Comparison of ENCODE assay signal across 20 cellular contexts in the genomic region with DNA sequence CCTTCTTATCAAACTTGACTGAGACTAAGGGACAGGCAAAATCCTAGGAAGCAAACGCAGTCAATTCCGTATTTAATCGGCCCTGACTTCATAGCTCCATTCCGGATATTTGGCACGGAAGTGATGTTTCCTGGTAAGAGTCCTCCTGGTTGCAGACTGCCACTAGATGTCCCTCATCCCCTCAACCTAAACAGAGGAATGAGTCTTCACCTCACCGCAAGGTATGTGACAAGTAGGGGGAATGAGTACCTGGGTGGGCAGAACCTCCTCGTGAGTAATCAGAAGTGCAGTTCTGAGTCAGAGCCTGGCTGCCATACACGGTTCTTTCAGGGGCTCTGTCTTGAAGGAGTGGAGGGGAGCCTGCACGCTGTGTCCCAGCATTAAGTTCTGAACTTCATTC.
A peak's percentile ranks its signal among the peaks of the same experiment; 100 is the strongest.
DNase-seq lines count a peak whose midpoint lies in the region; ATAC-seq and TF ChIP-seq lines count a peak whose summit lies in the region.
"Had no signal": no experiment of that assay in that cellular context is flagged by ENCODE, and none has a peak within 500 bp of the region (broad histone marks: within the 10 kb centered on the region; RNA-seq: fewer than 3 reads in every experiment).

No MANE protein-coding gene starts in this region.

- no peaks in the 10 kb centered on the region for H3K4me1 ChIP-seq in breast epithelium
- H3K4me1 ChIP-seq: Peyer's patch had no signal

- H3K27ac Mint-ChIP-seq in chondrocyte (ENCODE audit: unreplicated experiment), result no peak overlapping the region
- H3K27ac Mint-ChIP-seq: activated naive CD8-positive, alpha-beta T cell treated with anti-CD3 and anti-CD28 coated beads, Interleukin-2, amount 50 U/mL, for 24 hours; activated T-cell treated with anti-CD3 and anti-CD28 coated beads, Interleukin-2, amount 50 U/mL, for 72 hours had no signal

- no peaks in the 10 kb centered on the region for H3K36me3 Mint-ChIP-seq in chondrocyte (ENCODE audit: low read depth)

- H3K9me3 Mint-ChIP-seq in chondrocyte (ENCODE audit: low read depth), result no peaks in the 10 kb centered on the region

- no peaks in the 10 kb centered on the region for H3K27me3 Mint-ChIP-seq in chondrocyte (ENCODE audit: low read depth)
- H3K27me3 Mint-ChIP-seq: activated naive CD8-positive, alpha-beta T cell treated with anti-CD3 and anti-CD28 coated beads, Interleukin-2, amount 50 U/mL, for 24 hours had no signal

- H3K9me3 ChIP-seq in breast epithelium, result no peaks in the 10 kb centered on the region
- H3K9me3 ChIP-seq: mucosa of descending colon, Peyer's patch had no signal

- DNase-seq in GM12864 (ENCODE audit: low read depth), result peak; percentile 22
- peak; percentile 44 for DNase-seq in M059J (ENCODE audit: low read depth)
- DNase-seq in chondrocyte (ENCODE audit: low spot score), result no peak
- peak; percentile 9 for DNase-seq in left kidney (ENCODE audit: low read depth, low spot score)
- DNase-seq in breast epithelium (ENCODE audit: low spot score in 2 of 2), result no peak
- no peak for DNase-seq in activated T-cell treated with anti-CD3 and anti-CD28 coated beads for 4 hours
- no peak for DNase-seq in stimulated activated CD4-positive, alpha-beta T cell treated with anti-CD3 and anti-CD28 coated beads, Interleukin-1b, Interleukin-23, amount 100 ng/mL, for 48 hours
- DNase-seq: activated CD4-positive, alpha-beta T cell treated with anti-CD3 and anti-CD28 coated beads, Interleukin-2, amount 50 U/mL, for 4 hours; activated naive CD8-positive, alpha-beta T cell treated with anti-CD3 and anti-CD28 coated beads, Interleukin-2, amount 50 U/mL, for 24 hours; activated T-cell treated with anti-CD3 and anti-CD28 coated beads, Interleukin-2, amount 50 U/mL, for 72 hours; GOT3; kidney glomerular epithelial cell; NCI-H187; NCI-H510A treated with DMSO at 0.1 percent for 48 hours; Peyer's patch; substantia nigra had no signal

- no peak overlapping the region for H3K4me3 Mint-ChIP-seq in chondrocyte (ENCODE audit: unreplicated experiment)
- H3K4me3 Mint-ChIP-seq: activated naive CD8-positive, alpha-beta T cell treated with anti-CD3 and anti-CD28 coated beads, Interleukin-2, amount 50 U/mL, for 24 hours; activated T-cell treated with anti-CD3 and anti-CD28 coated beads, Interleukin-2, amount 50 U/mL, for 72 hours had no signal

- H3K4me3 ChIP-seq in GM12864 (ENCODE audit: low read depth, low read length) (no peak overlapping the region), breast epithelium (no peak overlapping the region)
- H3K4me3 ChIP-seq: mucosa of descending colon, Peyer's patch had no signal

- H3K36me3 ChIP-seq in breast epithelium, result no peaks in the 10 kb centered on the region
- H3K36me3 ChIP-seq: Peyer's patch had no signal

- peaks cover 26% of the 10 kb centered on the region for H3K4me1 Mint-ChIP-seq in chondrocyte (ENCODE audit: low read depth)
- H3K4me1 Mint-ChIP-seq: activated naive CD8-positive, alpha-beta T cell treated with anti-CD3 and anti-CD28 coated beads, Interleukin-2, amount 50 U/mL, for 24 hours had no signal

- H3K27me3 ChIP-seq in breast epithelium, result no peaks in the 10 kb centered on the region
- H3K27me3 ChIP-seq: Peyer's patch had no signal

- no peak for ATAC-seq in HG03521 (IDR thresholded peaks at IDR 0.05; ENCODE audit: unreplicated experiment)
- ATAC-seq: activated naive CD8-positive, alpha-beta T cell treated with anti-CD3 and anti-CD28 coated beads, Interleukin-2, amount 50 U/mL, for 24 hours; activated T-cell treated with anti-CD3 and anti-CD28 coated beads, Interleukin-2, amount 50 U/mL, for 72 hours; mucosa of descending colon; sciatic nerve; SK-N-SH treated with all-trans-retinoic acid at 6 μM for 48 hours had no signal

- intact Hi-C loops in breast epithelium (cut with DNase I; ENCODE audit: low total_unique reads), result no loop called here

- peak; percentile 4 for TF ChIP-seq CTCF in GM12864 (IDR thresholded peaks at IDR 0.05; ENCODE audit: low read depth, low read length, missing control alignments)
- peak; percentile 35 for TF ChIP-seq CTCF in chondrocyte (IDR thresholded peaks at IDR 0.05)
- no peak for TF ChIP-seq CTCF in breast epithelium (IDR thresholded peaks at IDR 0.05)

- no peak for TF ChIP-seq POLR2A in breast epithelium (IDR thresholded peaks at IDR 0.05)

- no peak overlapping the region for H3K27ac ChIP-seq in breast epithelium
- H3K27ac ChIP-seq: Peyer's patch had no signal

Comparison
In these comparisons a context has a peak if more than half of its experiments do, and no peak if none do; other contexts are left out.
1. DNase-seq: peak in GM12864 (single experiment), M059J (single experiment) and left kidney (single experiment); none in chondrocyte (single experiment), breast epithelium (0 of 2), activated T-cell treated with anti-CD3 and anti-CD28 coated beads for 4 hours (single experiment) and stimulated activated CD4-positive, alpha-beta T cell treated with anti-CD3 and anti-CD28 coated beads, Interleukin-1b, Interleukin-23, amount 100 ng/mL, for 48 hours (single experiment).
2. CTCF ChIP-seq: peak in GM12864 (single experiment) and chondrocyte (single experiment); none in breast epithelium (0 of 3).